ENCODE assay signal across 8 cellular contexts in genomic region chr2:27123302-27124150, GRCh38. TPM values are rescaled to one million over a fixed set of nuclear protein-coding genes. Genes with fewer than 3 reads are reported as not detected.
DNase-seq lines count a peak whose midpoint lies in the region; ATAC-seq and TF ChIP-seq lines count a peak whose summit lies in the region.

Gene ABHD1, plus strand, starts transcription at chr2:27123815. Its CDS starts 134 bp downstream, at chr2:27123949.

- H3K4me1 ChIP-seq in esophagus squamous epithelium = peaks cover 3 to 22% (median 6%) of the 10 kb centered on the region in 3 donors

- DNase-seq in NCI-H1105 treated with DMSO at 0.1 percent for 48 hours (lab: John Stamatoyannopoulos, UW) (peak; percentile 20), NCI-H1105 (lab: John Stamatoyannopoulos, UW) (no peak), NOMO-1 treated with dmso at 0.1 percent for 144 hours (lab: John Stamatoyannopoulos, UW; ENCODE audit: unreplicated experiment) (peak; percentile 43), esophagus squamous epithelium (lab: John Stamatoyannopoulos, UW) (no peak), naive B cell (peak; percentile 57)
- DNase-seq in activated T-cell treated with anti-CD3 and anti-CD28 coated beads, Interleukin-2, amount 50 U/mL, for 24 hours = peak; percentile 81
- DNase-seq in stimulated activated naive CD4-positive, alpha-beta T cell (lab: John Stamatoyannopoulos, UW) = peak; percentile 16 to 73 (median 49)

- no peaks in the 10 kb centered on the region for H3K36me3 ChIP-seq in esophagus squamous epithelium

- no peaks in the 10 kb centered on the region for H3K9me3 Mint-ChIP-seq in activated T-cell treated with anti-CD3 and anti-CD28 coated beads, Interleukin-2, amount 50 U/mL, for 24 hours
- peaks cover 0 to 3% (median 0%) of the 10 kb centered on the region in 7 donors for H3K9me3 Mint-ChIP-seq in naive B cell

- peak within 1 kb of the TSS; percentile 78 for H3K4me3 Mint-ChIP-seq in activated T-cell treated with anti-CD3 and anti-CD28 coated beads, Interleukin-2, amount 50 U/mL, for 24 hours
- peak within 1 kb of the TSS; percentile 89 to 95 (median 92) for H3K4me3 Mint-ChIP-seq in naive B cell

- peaks cover under 1% of the 10 kb centered on the region for H3K36me3 Mint-ChIP-seq in activated T-cell treated with anti-CD3 and anti-CD28 coated beads, Interleukin-2, amount 50 U/mL, for 24 hours (ENCODE audit: low read depth)
- H3K36me3 Mint-ChIP-seq in naive B cell = no peaks in the 10 kb centered on the region

- H3K9me3 ChIP-seq in esophagus squamous epithelium = no peaks in the 10 kb centered on the region

- peak within 1 kb of the TSS; percentile 36 to 73 (median 56) for H3K4me3 ChIP-seq in esophagus squamous epithelium

- TF ChIP-seq CTCF in esophagus squamous epithelium (IDR thresholded peaks at IDR 0.05) = no peak

- H3K27ac ChIP-seq in esophagus squamous epithelium = peak within 1 kb of the TSS; percentile 1 to 62 (median 52)

- peaks cover 22% of the 10 kb centered on the region for H3K4me1 Mint-ChIP-seq in activated T-cell treated with anti-CD3 and anti-CD28 coated beads, Interleukin-2, amount 50 U/mL, for 24 hours (ENCODE audit: low read depth)
- H3K4me1 Mint-ChIP-seq in naive B cell = peaks cover 7 to 18% (median 13%) of the 10 kb centered on the region in 3 donors

- H3K27me3 Mint-ChIP-seq in activated T-cell treated with anti-CD3 and anti-CD28 coated beads, Interleukin-2, amount 50 U/mL, for 24 hours = peaks cover 19% of the 10 kb centered on the region
- peaks cover 16 to 35% (median 30%) of the 10 kb centered on the region in 3 donors for H3K27me3 Mint-ChIP-seq in naive B cell

- 22 to 26% methylated on average over 4 to 6 of the region's 47 CpGs for WGBS in esophagus squamous epithelium, 2 donors

- peaks cover 0 to 15% (median 0%) of the 10 kb centered on the region in 4 donors for H3K27me3 ChIP-seq in esophagus squamous epithelium

- peak in 2 of 4 donors; percentile 22 to 44 for TF ChIP-seq POLR2A in esophagus squamous epithelium (IDR thresholded peaks at IDR 0.05)

- intact Hi-C loops in esophagus squamous epithelium (cut with DNase I) = no loop called here

- ATAC-seq in naive B cell (ENCODE audit: low read depth in 2 of 2) (peak; percentile 75 to 78), GM21717 (IDR thresholded peaks at IDR 0.05; ENCODE audit: unreplicated experiment) (no peak)

- peak within 1 kb of the TSS; percentile 79 for H3K27ac Mint-ChIP-seq in activated T-cell treated with anti-CD3 and anti-CD28 coated beads, Interleukin-2, amount 50 U/mL, for 24 hours
- peak within 1 kb of the TSS in 2 of 6 donors; percentile 26 to 34 for H3K27ac Mint-ChIP-seq in naive B cell

RNA-seq across cellular contexts. Expression of gene ABHD1, which starts in this region (rescaled TPM):
- total RNA-seq in esophagus squamous epithelium = not detected
- 1 to 10 TPM in 2 of 6 donors, not detected in 4; 1.2 to 1.3 TPM for polyA plus RNA-seq in naive B cell (ENCODE audit: low read depth in 6 of 6)

Comparison
In these comparisons a context has a peak if more than half of its experiments do, and no peak if none do; other contexts are left out.
1. DNase-seq: peak in NCI-H1105 treated with DMSO at 0.1 percent for 48 hours (single experiment), NOMO-1 treated with dmso at 0.1 percent for 144 hours (single experiment), activated T-cell treated with anti-CD3 and anti-CD28 coated beads, Interleukin-2, amount 50 U/mL, for 24 hours (single experiment), naive B cell (single experiment) and stimulated activated naive CD4-positive, alpha-beta T cell (6 of 6); none in NCI-H1105 (single experiment) and esophagus squamous epithelium (single experiment).